ENCODE assay signal across 8 cellular contexts in genomic region chr2:23926750-23927627, GRCh38. TPM values are rescaled to one million over a fixed set of nuclear protein-coding genes. Genes with fewer than 3 reads are reported as not detected.
A peak's percentile ranks its signal among the peaks of the same experiment; 100 is the strongest.
DNase-seq lines count a peak whose midpoint lies in the region; ATAC-seq and TF ChIP-seq lines count a peak whose summit lies in the region.

TSS of gene ATAD2B (minus strand) at chr2:23927123. CDS start at chr2:23926770, 353 bp downstream.

- no peaks in the 10 kb centered on the region for H3K9me3 ChIP-seq in thymus (ENCODE audit: control insufficient read depth)

- DNase-seq in NCI-H1092 (lab: John Stamatoyannopoulos, UW) (peak; percentile 85), glutamatergic neuron (peak; percentile 96), osteocyte (ENCODE audit: extremely low spot score, unreplicated experiment) (peak; percentile 99)
- peak; percentile 93 to 97 for DNase-seq in activated naive CD4-positive, alpha-beta T cell treated with anti-CD3 and anti-CD28 coated beads, Interleukin-2, amount 50 U/mL, for 72 hours (ENCODE audit: low spot score in 2 of 2)

- H3K36me3 Mint-ChIP-seq in activated naive CD4-positive, alpha-beta T cell treated with anti-CD3 and anti-CD28 coated beads, Interleukin-2, amount 50 U/mL, for 72 hours, result peaks cover 0 to 4% of the 10 kb centered on the region in 2 donors
- H3K36me3 Mint-ChIP-seq in glutamatergic neuron (ENCODE audit: unreplicated experiment) (peaks cover 6% of the 10 kb centered on the region), osteocyte (ENCODE audit: unreplicated experiment) (peaks cover 4% of the 10 kb centered on the region)

- peak within 1 kb of the TSS; percentile 95 to 99 for H3K27ac Mint-ChIP-seq in activated naive CD4-positive, alpha-beta T cell treated with anti-CD3 and anti-CD28 coated beads, Interleukin-2, amount 50 U/mL, for 72 hours
- peak within 1 kb of the TSS; percentile 96 for H3K27ac Mint-ChIP-seq in glutamatergic neuron (ENCODE audit: unreplicated experiment)
- H3K27ac Mint-ChIP-seq in osteocyte (ENCODE audit: unreplicated experiment), result peak within 1 kb of the TSS; percentile 100

- H3K4me3 Mint-ChIP-seq in glutamatergic neuron (ENCODE audit: unreplicated experiment), result peak within 1 kb of the TSS; percentile 99
- H3K4me3 Mint-ChIP-seq in osteocyte (ENCODE audit: unreplicated experiment), result peak within 1 kb of the TSS; percentile 93

- H3K27me3 Mint-ChIP-seq in glutamatergic neuron (ENCODE audit: unreplicated experiment) (peaks cover 16% of the 10 kb centered on the region), osteocyte (ENCODE audit: unreplicated experiment) (no peaks in the 10 kb centered on the region)

- peak within 1 kb of the TSS; percentile 98 for H3K27ac ChIP-seq in thymus (ENCODE audit: low read depth)

- TF ChIP-seq POLR2A in GM10847 (IDR thresholded peaks at IDR 0.05; ENCODE audit: extremely low read depth, insufficient read length), result peak; percentile 74

- peaks cover 13% of the 10 kb centered on the region for H3K4me1 Mint-ChIP-seq in glutamatergic neuron (ENCODE audit: low read depth, unreplicated experiment)
- H3K4me1 Mint-ChIP-seq in osteocyte (ENCODE audit: unreplicated experiment), result peaks cover 47% of the 10 kb centered on the region

- no peaks in the 10 kb centered on the region for H3K9me3 Mint-ChIP-seq in activated naive CD4-positive, alpha-beta T cell treated with anti-CD3 and anti-CD28 coated beads, Interleukin-2, amount 50 U/mL, for 72 hours
- H3K9me3 Mint-ChIP-seq in glutamatergic neuron (ENCODE audit: unreplicated experiment) (peaks cover 22% of the 10 kb centered on the region), osteocyte (ENCODE audit: unreplicated experiment) (no peaks in the 10 kb centered on the region)

- peak within 1 kb of the TSS; percentile 99 for H3K4me3 ChIP-seq in thymus (ENCODE audit: low read length)

- TF ChIP-seq CTCF in glutamatergic neuron (IDR thresholded peaks at IDR 0.05; ENCODE audit: partially characterized antibody, unreplicated experiment) (peak; percentile 87), osteocyte (IDR thresholded peaks at IDR 0.05) (peak; percentile 90)

- H3K27me3 ChIP-seq in thymus (ENCODE audit: control insufficient read depth, insufficient read depth), result no peaks in the 10 kb centered on the region

- peaks cover 11% of the 10 kb centered on the region for H3K4me1 ChIP-seq in thymus (ENCODE audit: control insufficient read depth, insufficient read depth, low read length)

- H3K36me3 ChIP-seq in thymus (ENCODE audit: control insufficient read depth, insufficient read depth), result peaks cover 4% of the 10 kb centered on the region

- under 1% methylated on average over 89 of the region's 89 CpGs for WGBS in thymus

- ATAC-seq in HG02610 (IDR thresholded peaks at IDR 0.05; ENCODE audit: unreplicated experiment), result peak; percentile 78
- ATAC-seq in SK-N-SH treated with all-trans-retinoic acid at 6 μM for 48 hours, result peak; percentile 94
- ATAC-seq in activated naive CD4-positive, alpha-beta T cell treated with anti-CD3 and anti-CD28 coated beads, Interleukin-2, amount 50 U/mL, for 72 hours, result peak; percentile 83 to 89

TF ChIP-seq in SK-N-SH treated with all-trans-retinoic acid at 6 μM for 48 hours, 23 proteins besides CTCF, POLR2A, EP300 and RAD21:
- TF ChIP-seq, protein P1, sequence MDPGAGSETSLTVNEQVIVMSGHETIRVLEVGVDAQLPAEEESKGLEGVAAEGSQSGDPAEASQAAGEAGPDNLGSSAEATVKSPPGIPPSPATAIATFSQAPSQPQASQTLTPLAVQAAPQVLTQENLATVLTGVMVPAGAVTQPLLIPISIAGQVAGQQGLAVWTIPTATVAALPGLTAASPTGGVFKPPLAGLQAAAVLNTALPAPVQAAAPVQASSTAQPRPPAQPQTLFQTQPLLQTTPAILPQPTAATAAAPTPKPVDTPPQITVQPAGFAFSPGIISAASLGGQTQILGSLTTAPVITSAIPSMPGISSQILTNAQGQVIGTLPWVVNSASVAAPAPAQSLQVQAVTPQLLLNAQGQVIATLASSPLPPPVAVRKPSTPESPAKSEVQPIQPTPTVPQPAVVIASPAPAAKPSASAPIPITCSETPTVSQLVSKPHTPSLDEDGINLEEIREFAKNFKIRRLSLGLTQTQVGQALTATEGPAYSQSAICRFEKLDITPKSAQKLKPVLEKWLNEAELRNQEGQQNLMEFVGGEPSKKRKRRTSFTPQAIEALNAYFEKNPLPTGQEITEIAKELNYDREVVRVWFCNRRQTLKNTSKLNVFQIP (CRISPR knock-in tag; IDR thresholded peaks at IDR 0.05; ENCODE audit: borderline replicate concordance, low read depth), result 0 out of 2 replicates have a peak, but pooled peaks have one; percentile 62
- TF ChIP-seq ZC3H10 (CRISPR knock-in tag; IDR thresholded peaks at IDR 0.05) (no peak), OSR1 (CRISPR knock-in tag; IDR thresholded peaks at IDR 0.05) (no peak), ISL1 (CRISPR knock-in tag; IDR thresholded peaks at IDR 0.05) (no peak), SNAI2 (CRISPR knock-in tag; IDR thresholded peaks at IDR 0.05) (no peak), TSHZ2 (CRISPR knock-in tag; IDR thresholded peaks at IDR 0.05) (0 out of 2 replicates have a peak, but pooled peaks have one; percentile 31), PATZ1 (CRISPR knock-in tag; IDR thresholded peaks at IDR 0.05; ENCODE audit: borderline replicate concordance) (0 out of 2 replicates have a peak, but pooled peaks have one; percentile 22), ZFP3 (CRISPR knock-in tag; IDR thresholded peaks at IDR 0.05) (0 out of 2 replicates have a peak, but pooled peaks have one; percentile 32)
- TF ChIP-seq, protein P2, sequence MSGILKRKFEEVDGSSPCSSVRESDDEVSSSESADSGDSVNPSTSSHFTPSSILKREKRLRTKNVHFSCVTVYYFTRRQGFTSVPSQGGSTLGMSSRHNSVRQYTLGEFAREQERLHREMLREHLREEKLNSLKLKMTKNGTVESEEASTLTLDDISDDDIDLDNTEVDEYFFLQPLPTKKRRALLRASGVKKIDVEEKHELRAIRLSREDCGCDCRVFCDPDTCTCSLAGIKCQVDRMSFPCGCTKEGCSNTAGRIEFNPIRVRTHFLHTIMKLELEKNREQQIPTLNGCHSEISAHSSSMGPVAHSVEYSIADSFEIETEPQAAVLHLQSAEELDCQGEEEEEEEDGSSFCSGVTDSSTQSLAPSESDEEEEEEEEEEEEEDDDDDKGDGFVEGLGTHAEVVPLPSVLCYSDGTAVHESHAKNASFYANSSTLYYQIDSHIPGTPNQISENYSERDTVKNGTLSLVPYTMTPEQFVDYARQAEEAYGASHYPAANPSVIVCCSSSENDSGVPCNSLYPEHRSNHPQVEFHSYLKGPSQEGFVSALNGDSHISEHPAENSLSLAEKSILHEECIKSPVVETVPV (CRISPR knock-in tag; IDR thresholded peaks at IDR 0.05), result peak; percentile 32; the same call in 1 of the 2 replicates
TF ChIP-seq in SK-N-SH treated with all-trans-retinoic acid at 6 μM for 48 hours: peak in this region for 5.

RNA-seq across cellular contexts. Expression of gene ATAD2B, which starts in this region (rescaled TPM):
- total RNA-seq in activated naive CD4-positive, alpha-beta T cell treated with anti-CD3 and anti-CD28 coated beads, Interleukin-2, amount 50 U/mL, for 72 hours, result 10 to 100 TPM; 16.1 to 16.7 TPM
- total RNA-seq in glutamatergic neuron (ENCODE audit: unreplicated experiment), result 108 TPM
- total RNA-seq in osteocyte, result 23.8 and 27.3 TPM in 2 replicates
- polyA plus RNA-seq in thymus, result 12.1 TPM

Comparison
In these comparisons a context has a peak if more than half of its experiments do, and no peak if none do; other contexts are left out.
1. Peak in every context shown above with its lines: DNase-seq, ATAC-seq, H3K4me3 ChIP-seq and H3K27ac ChIP-seq.